In genomic region chr12:64236549-64236948, GRCh38 we compare ENCODE assay signal across 18 cellular contexts. TPM values are rescaled to one million over a fixed set of nuclear protein-coding genes. Genes with fewer than 3 reads are reported as not detected.
DNase-seq lines count a peak whose midpoint lies in the region; ATAC-seq and TF ChIP-seq lines count a peak whose summit lies in the region.
"Had no signal": no experiment of that assay in that cellular context is flagged by ENCODE, and none has a peak within 500 bp of the region (broad histone marks: within the 10 kb centered on the region; RNA-seq: fewer than 3 reads in every experiment).

No MANE protein-coding gene starts in this region.

- peak; percentile 19 for ATAC-seq in foreskin keratinocyte
- ATAC-seq: gastroesophageal sphincter, left lobe of liver had no signal

- H3K36me3 ChIP-seq in effector memory CD4-positive, alpha-beta T cell (ENCODE audit: control insufficient read depth, insufficient read depth, low read length): no peaks in the 10 kb centered on the region
- H3K36me3 ChIP-seq: gastroesophageal sphincter, HAP-1, neural progenitor cell, vagina had no signal

- no peak overlapping the region for H3K27ac ChIP-seq in foreskin keratinocyte
- no peak overlapping the region for H3K27ac ChIP-seq in effector memory CD4-positive, alpha-beta T cell (ENCODE audit: insufficient read depth, low read length, poor library complexity, severe bottlenecking)
- H3K27ac ChIP-seq: gastroesophageal sphincter, neural progenitor cell, SK-N-MC, vagina had no signal

- no peak overlapping the region for H3K4me3 ChIP-seq in AG09309 (ENCODE audit: control insufficient read depth, low read depth, low read length)
- H3K4me3 ChIP-seq in effector memory CD4-positive, alpha-beta T cell (ENCODE audit: insufficient read depth, low read depth, low read length, poor library complexity, severe bottlenecking): no peak overlapping the region
- H3K4me3 ChIP-seq: gastroesophageal sphincter, HAP-1, neural progenitor cell, SK-N-MC, vagina had no signal

- no peaks in the 10 kb centered on the region for H3K27me3 ChIP-seq in foreskin keratinocyte
- no peaks in the 10 kb centered on the region for H3K27me3 ChIP-seq in effector memory CD4-positive, alpha-beta T cell (replicated peaks; ENCODE audit: control insufficient read depth, insufficient read depth, low read length, poor library complexity, severe bottlenecking)
- H3K27me3 ChIP-seq: gastroesophageal sphincter, neural progenitor cell, vagina had no signal

- no peaks in the 10 kb centered on the region for H3K9me3 ChIP-seq in effector memory CD4-positive, alpha-beta T cell (ENCODE audit: control insufficient read depth, low read length)
- H3K9me3 ChIP-seq: gastroesophageal sphincter, HAP-1, vagina had no signal

- no peaks in the 10 kb centered on the region for H3K4me1 ChIP-seq in foreskin keratinocyte
- H3K4me1 ChIP-seq in effector memory CD4-positive, alpha-beta T cell (ENCODE audit: control insufficient read depth, insufficient read depth, low read length, poor library complexity, severe bottlenecking): no peaks in the 10 kb centered on the region
- H3K4me1 ChIP-seq: gastroesophageal sphincter, HAP-1, neural progenitor cell had no signal

- peak; percentile 23 for TF ChIP-seq CTCF in AG09309 (IDR thresholded peaks at IDR 0.05; ENCODE audit: control insufficient read depth, insufficient read depth, low read depth, low read length, missing control alignments)
- peak; percentile 50 for TF ChIP-seq CTCF in foreskin keratinocyte (conservative IDR thresholded peaks at IDR 0.05)

- DNase-seq in AG09309 (ENCODE audit: low read depth) (no peak), HT1080 (ENCODE audit: low read depth) (peak; percentile 29), amniotic epithelial cell (ENCODE audit: low read depth) (peak; percentile 44), foreskin keratinocyte (no peak), posterior cingulate gyrus (no peak), COLO668 (lab: John Stamatoyannopoulos, UW; ENCODE audit: unreplicated experiment) (no peak), dedifferentiated amniotic fluid mesenchymal stem cell (ENCODE audit: extremely low spot score) (no peak)
- DNase-seq in effector memory CD4-positive, alpha-beta T cell: no peak
- DNase-seq: activated CD4-positive, alpha-beta T cell treated with anti-CD3 and anti-CD28 coated beads for 1 hour; CD4-positive, alpha-beta memory T cell; KBM-7; NCI-H345 had no signal

- intact Hi-C loops in posterior cingulate gyrus (cut with DNase I): no loop called here

RNA-seq across cellular contexts. Expression of gene KICS2, which starts 14.5 kb away (rescaled TPM):
- 7.1 and 10.7 TPM in 2 replicates for total RNA-seq in HT1080 (2014; rRNA removed; shearing (Covaris generic))
- 7.2 and 7.9 TPM in 2 replicates for polyA plus RNA-seq in HT1080 (2015; cell fraction: cytosol; rRNA removed)
- 6.9 and 7.5 TPM in 2 replicates for polyA plus RNA-seq in HT1080 (2015; cell fraction: nucleus; rRNA removed)
- 5.5 and 7.7 TPM in 2 replicates for total RNA-seq in foreskin keratinocyte
- polyA plus RNA-seq in foreskin keratinocyte: 2.7 and 4.0 TPM in 2 replicates

Comparison
In these comparisons a context has a peak if more than half of its experiments do, and no peak if none do; other contexts are left out.
1. DNase-seq: peak in HT1080 (single experiment) and amniotic epithelial cell (single experiment); none in AG09309 (single experiment), foreskin keratinocyte (0 of 2), posterior cingulate gyrus (0 of 10), COLO668 (single experiment), dedifferentiated amniotic fluid mesenchymal stem cell (single experiment) and effector memory CD4-positive, alpha-beta T cell (0 of 3).